In genomic region chr1:92333668-92334067, GRCh38 we compare ENCODE assay signal across 21 cellular contexts.
"Had no signal": no experiment of that assay in that cellular context is flagged by ENCODE, and none has a peak within 500 bp of the region (broad histone marks: within the 10 kb centered on the region; RNA-seq: fewer than 3 reads in every experiment).

No MANE protein-coding gene starts in this region.

- ATAC-seq: gastroesophageal sphincter, heart left ventricle, left lobe of liver, WTC11 had no signal

- H3K27me3 Mint-ChIP-seq: activated CD4-positive, alpha-beta T cell treated with anti-CD3 and anti-CD28 coated beads, Interleukin-2, amount 10 ng/mL, durations not matched to agents 24 days and 14 days; stimulated activated naive B cell treated with anti-CD40 and anti-IgM and Interleukin-4, amounts not matched to agents 10 μg/mL and 1 μg/mL and 100 μg/mL, for 72 hours had no signal

- H3K27ac Mint-ChIP-seq: activated CD4-positive, alpha-beta T cell treated with anti-CD3 and anti-CD28 coated beads, Interleukin-2, amount 10 ng/mL, durations not matched to agents 24 days and 14 days; nephron; stimulated activated naive B cell treated with anti-CD40 and anti-IgM and Interleukin-4, amounts not matched to agents 10 μg/mL and 1 μg/mL and 100 μg/mL, for 72 hours; WTC11 had no signal

- H3K9me3 ChIP-seq: esophagus muscularis mucosa, gastroesophageal sphincter, sigmoid colon, SJSA1, tibial artery had no signal

- H3K4me3 Mint-ChIP-seq: activated CD4-positive, alpha-beta T cell treated with anti-CD3 and anti-CD28 coated beads, Interleukin-2, amount 10 ng/mL, durations not matched to agents 24 days and 14 days; nephron; stimulated activated naive B cell treated with anti-CD40 and anti-IgM and Interleukin-4, amounts not matched to agents 10 μg/mL and 1 μg/mL and 100 μg/mL, for 72 hours; WTC11 had no signal

- FAIRE-seq: endothelial cell of umbilical vein, TTC549, urothelium cell line had no signal

- H3K4me3 ChIP-seq: esophagus muscularis mucosa, gastroesophageal sphincter, heart left ventricle, lung, sigmoid colon, SJSA1, tibial artery had no signal

- DNase-seq: activated CD4-positive, alpha-beta T cell treated with anti-CD3 and anti-CD28 coated beads, Interleukin-2, amount 10 ng/mL, durations not matched to agents 24 days and 14 days; activated gamma-delta T cell treated with Interleukin-2 at 50 U/mL for 16 hours; effector CD4-positive, alpha-beta T cell; heart left ventricle; kidney; midbrain; sigmoid colon; stimulated activated CD4-positive, alpha-beta T cell treated with anti-CD3 and anti-CD28 coated beads, Interleukin-4, amount 100 ng/mL, for 24 hours; stimulated activated naive B cell treated with anti-CD40 and anti-IgM and Interleukin-4, amounts not matched to agents 10 μg/mL and 1 μg/mL and 100 μg/mL, for 72 hours; substantia nigra; tibial artery had no signal

- H3K4me1 ChIP-seq: esophagus muscularis mucosa, gastroesophageal sphincter, heart left ventricle, sigmoid colon, SJSA1, tibial artery had no signal

- H3K4me1 Mint-ChIP-seq: nephron; stimulated activated naive B cell treated with anti-CD40 and anti-IgM and Interleukin-4, amounts not matched to agents 10 μg/mL and 1 μg/mL and 100 μg/mL, for 72 hours; WTC11 had no signal

- H3K27ac ChIP-seq: esophagus muscularis mucosa, gastroesophageal sphincter, heart left ventricle, sigmoid colon, SJSA1, tibial artery had no signal

- H3K27me3 ChIP-seq: esophagus muscularis mucosa, gastroesophageal sphincter, heart left ventricle, sigmoid colon, SJSA1, tibial artery had no signal
